Comparison of ENCODE assay signal across 32 cellular contexts in genomic region chr1:44624268-44624901, GRCh38.
"Had no signal": no experiment of that assay in that cellular context is flagged by ENCODE, and none has a peak within 500 bp of the region (broad histone marks: within the 10 kb centered on the region; RNA-seq: fewer than 3 reads in every experiment).

No MANE protein-coding gene starts in this region.

- ATAC-seq: activated T-helper 17 cell treated with anti-CD3 and anti-CD28 coated beads, Interleukin-2, amount 50 U/mL, for 72 hours had no signal

- H3K27ac ChIP-seq: cardiac muscle cell, PC-9, VCaP had no signal

- H3K27me3 ChIP-seq: cardiac muscle cell had no signal

- H3K27me3 Mint-ChIP-seq: activated B cell treated with CpG ODN at 0.5 μM for 24 hours; activated CD4-positive, alpha-beta memory T cell treated with anti-CD3 and anti-CD28 coated beads for 36 hours; activated naive CD8-positive, alpha-beta T cell treated with anti-CD3 and anti-CD28 coated beads for 36 hours; activated T-helper 17 cell treated with anti-CD3 and anti-CD28 coated beads, Interleukin-2, amount 50 U/mL, for 72 hours; central memory CD8-positive, alpha-beta T cell had no signal

- H3K4me3 ChIP-seq: cardiac muscle cell, PC-9 had no signal

- DNase-seq: activated B cell treated with CpG ODN at 0.5 μM for 24 hours; activated CD4-positive, alpha-beta memory T cell treated with anti-CD3 and anti-CD28 coated beads for 36 hours; activated CD4-positive, alpha-beta T cell treated with anti-CD3 and anti-CD28 coated beads for 4 hours; activated CD4-positive, alpha-beta T cell treated with anti-CD3 and anti-CD28 coated beads, Interleukin-2, amount 50 U/mL, for 1 hour; activated CD4-positive, CD25-positive, alpha-beta regulatory T cell treated with anti-CD3 and anti-CD28 coated beads, Interleukin-2, amount 50 U/mL, for 72 hours; activated CD8-positive, alpha-beta memory T cell treated with anti-CD3 and anti-CD28 coated beads, Interleukin-2, amount 50 U/mL, for 4 hours; activated effector memory CD4-positive, alpha-beta T cell treated with anti-CD3 and anti-CD28 coated beads, Interleukin-2, amount 50 U/mL, for 16 hours; activated naive CD4-positive, alpha-beta T cell; activated naive CD4-positive, alpha-beta T cell treated with anti-CD3 and anti-CD28 coated beads, Interleukin-2, amount 50 U/mL, for 16 hours; activated naive CD8-positive, alpha-beta T cell treated with anti-CD3 and anti-CD28 coated beads for 36 hours; activated T-cell treated with anti-CD3 and anti-CD28 coated beads, Interleukin-2, amount 50 U/mL, for 48 hours; amniotic stem cell; Karpas-422; KBM-7; MM.1S; MV-4-11; NCI-H1092; NCI-H1417; NCI-H146; NCI-H187 treated with DMSO at 0.1 percent for 48 hours; NCI-H345; NCI-H524 treated with DMSO at 0.1 percent for 48 hours; PC-9; Right ventricle myocardium superior; SW 1271; T-helper 1 cell; T-helper 2 cell; T-helper 9 cell had no signal

- H3K4me2 ChIP-seq: PC-9 had no signal

- H2AFZ ChIP-seq: PC-9 had no signal

- H3K36me3 ChIP-seq: cardiac muscle cell had no signal

- H3K27ac Mint-ChIP-seq: activated B cell treated with CpG ODN at 0.5 μM for 24 hours; activated CD4-positive, alpha-beta memory T cell treated with anti-CD3 and anti-CD28 coated beads for 36 hours; activated naive CD8-positive, alpha-beta T cell treated with anti-CD3 and anti-CD28 coated beads for 36 hours; activated T-helper 17 cell treated with anti-CD3 and anti-CD28 coated beads, Interleukin-2, amount 50 U/mL, for 72 hours had no signal

- H3K9me3 Mint-ChIP-seq: activated B cell treated with CpG ODN at 0.5 μM for 24 hours; activated CD4-positive, alpha-beta memory T cell treated with anti-CD3 and anti-CD28 coated beads for 36 hours; activated naive CD8-positive, alpha-beta T cell treated with anti-CD3 and anti-CD28 coated beads for 36 hours; activated T-helper 17 cell treated with anti-CD3 and anti-CD28 coated beads, Interleukin-2, amount 50 U/mL, for 72 hours; central memory CD8-positive, alpha-beta T cell had no signal

- H3K4me1 Mint-ChIP-seq: activated B cell treated with CpG ODN at 0.5 μM for 24 hours; activated naive CD8-positive, alpha-beta T cell treated with anti-CD3 and anti-CD28 coated beads for 36 hours; activated T-helper 17 cell treated with anti-CD3 and anti-CD28 coated beads, Interleukin-2, amount 50 U/mL, for 72 hours; central memory CD8-positive, alpha-beta T cell had no signal

- H3K4me3 Mint-ChIP-seq: activated B cell treated with CpG ODN at 0.5 μM for 24 hours; activated CD4-positive, alpha-beta memory T cell treated with anti-CD3 and anti-CD28 coated beads for 36 hours; activated naive CD8-positive, alpha-beta T cell treated with anti-CD3 and anti-CD28 coated beads for 36 hours; activated T-helper 17 cell treated with anti-CD3 and anti-CD28 coated beads, Interleukin-2, amount 50 U/mL, for 72 hours; central memory CD8-positive, alpha-beta T cell had no signal
